Comparison of ENCODE assay signal across 8 cellular contexts in the genomic region with DNA sequence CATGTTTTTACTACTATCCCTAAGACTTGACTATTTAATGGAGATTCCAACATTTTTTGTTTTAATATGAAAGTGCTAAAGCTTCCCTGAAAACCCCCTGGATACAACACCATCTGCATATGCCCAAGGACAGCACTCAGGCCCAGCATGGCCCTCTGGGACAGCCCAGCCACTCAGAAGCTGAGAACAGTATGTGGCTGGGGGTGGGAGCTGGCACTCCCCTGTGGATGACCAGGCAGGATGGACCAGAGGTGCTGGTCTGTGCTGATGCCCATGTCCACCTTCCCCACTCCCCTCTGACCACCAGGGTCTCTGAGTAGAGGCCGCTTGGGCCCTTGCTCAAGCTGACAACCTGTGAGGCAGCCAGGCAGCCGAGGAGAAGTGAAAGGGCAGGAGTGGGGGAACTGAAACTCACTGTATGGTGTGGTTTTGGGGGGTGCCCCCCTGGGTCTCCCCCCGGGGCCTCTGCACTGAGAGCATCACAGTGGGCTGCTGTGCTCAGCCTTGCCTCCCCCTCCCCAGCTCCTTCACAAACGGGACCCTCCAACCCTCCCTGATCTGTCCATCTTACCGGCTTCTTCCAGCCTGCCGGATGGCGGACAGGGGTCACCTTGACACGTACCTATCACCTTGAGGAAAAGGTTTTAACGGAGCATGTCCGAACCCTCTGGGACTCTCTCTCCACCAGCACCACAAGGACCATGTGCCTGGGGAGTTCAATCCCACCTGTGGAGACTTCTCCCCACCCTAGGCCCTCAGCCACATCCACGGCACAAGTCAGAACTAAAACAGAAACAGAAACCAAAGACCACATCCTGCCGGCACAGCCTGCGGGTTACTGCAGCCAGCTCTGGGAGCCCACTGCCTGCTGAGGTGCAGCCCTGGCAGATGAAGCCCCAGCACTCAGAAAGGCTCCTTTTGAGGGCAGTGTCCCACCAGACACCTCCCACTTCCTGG. TPM values are rescaled to one million over a fixed set of nuclear protein-coding genes. Genes with fewer than 3 reads are reported as not detected.
DNase-seq lines count a peak whose midpoint lies in the region; ATAC-seq and TF ChIP-seq lines count a peak whose summit lies in the region.

Gene TMEM229B, minus strand, starts transcription at position 785 of the 957 bp plus-strand sequence. CDS start 14,798 bp downstream, outside the sequence.

- WGBS in gastroesophageal sphincter (ENCODE audit: low coverage in 1 of 2), 2 donors = 83% methylated on average over 8 of the region's 13 CpGs; no CpG with 5 or more reads in 1 of the 2 donors

- no peaks in the 10 kb centered on the region for H3K79me2 ChIP-seq in DND-41 (ENCODE audit: insufficient read depth, low read length)
- H3K79me2 ChIP-seq in Loucy (ENCODE audit: insufficient read depth, low read length) = peaks cover 17% of the 10 kb centered on the region

- H3K4me1 Mint-ChIP-seq in glutamatergic neuron (ENCODE audit: low read depth, unreplicated experiment) = no peaks in the 10 kb centered on the region

- peaks cover 12% of the 10 kb centered on the region for H3K36me3 Mint-ChIP-seq in glutamatergic neuron (ENCODE audit: unreplicated experiment)

- H3K4me1 ChIP-seq in DND-41 (ENCODE audit: insufficient read depth, low read length) = peaks cover 25% of the 10 kb centered on the region
- H3K4me1 ChIP-seq in Loucy (ENCODE audit: insufficient read depth, low read length, poor library complexity, severe bottlenecking) = peaks cover 38% of the 10 kb centered on the region
- H3K4me1 ChIP-seq in gastroesophageal sphincter = no peaks in the 10 kb centered on the region

- peaks cover 5% of the 10 kb centered on the region for H3K9me3 ChIP-seq in DND-41 (ENCODE audit: insufficient read depth, low read length, severe bottlenecking)
- H3K9me3 ChIP-seq in Loucy (ENCODE audit: insufficient read depth, low read depth, low read length) = no peaks in the 10 kb centered on the region
- peaks cover 0 to 9% (median 0%) of the 10 kb centered on the region in 3 donors for H3K9me3 ChIP-seq in gastroesophageal sphincter

- H3K9ac ChIP-seq in DND-41 (ENCODE audit: low read depth, low read length) = peak within 1 kb of the TSS; percentile 62
- peak within 1 kb of the TSS; percentile 96 for H3K9ac ChIP-seq in Loucy (ENCODE audit: low read depth, low read length, poor library complexity, severe bottlenecking)

- H3K27me3 Mint-ChIP-seq in glutamatergic neuron (ENCODE audit: unreplicated experiment) = peaks cover 8% of the 10 kb centered on the region

- no peaks in the 10 kb centered on the region for H3F3A ChIP-seq in Loucy (ENCODE audit: low read depth)

- H3K9me2 ChIP-seq in Loucy (replicated peaks; ENCODE audit: low read depth, low read length) = no peaks in the 10 kb centered on the region

- no peak for TF ChIP-seq POLR2A in gastroesophageal sphincter (IDR thresholded peaks at IDR 0.05)

- H2AFZ ChIP-seq in DND-41 (ENCODE audit: low read depth, low read length) (peak within 1 kb of the TSS; percentile 71), Loucy (ENCODE audit: low read length) (peak within 1 kb of the TSS; percentile 87)

- H3K9me3 Mint-ChIP-seq in glutamatergic neuron (ENCODE audit: unreplicated experiment) = peaks cover 6% of the 10 kb centered on the region

- H3K27me3 ChIP-seq in DND-41 (ENCODE audit: insufficient read depth, low read length, poor library complexity) (no peaks in the 10 kb centered on the region), Loucy (ENCODE audit: insufficient read depth, low read length, poor library complexity, severe bottlenecking) (no peaks in the 10 kb centered on the region), gastroesophageal sphincter (no peaks in the 10 kb centered on the region)

- DNase-seq in DND-41 = peak; percentile 96
- peak; percentile 19 for DNase-seq in activated CD8-positive, alpha-beta memory T cell treated with anti-CD3 and anti-CD28 coated beads, Interleukin-2, amount 50 U/mL, for 1 hour (ENCODE audit: extremely low read depth)
- DNase-seq in stimulated activated CD4-positive, alpha-beta T cell treated with anti-CD3 and anti-CD28 coated beads, Interleukin-1b, Interleukin-23, amount 100 ng/mL, for 48 hours = peak; percentile 73
- no peak for DNase-seq in glutamatergic neuron
- no peak for DNase-seq in foreskin fibroblast

- ATAC-seq in DND-41 (ENCODE audit: insufficient read depth, low read depth) (peak; percentile 97), GM21529 (IDR thresholded peaks at IDR 0.05; ENCODE audit: unreplicated experiment) (peak; percentile 95), gastroesophageal sphincter (peak; percentile 58)

- H3K4me2 ChIP-seq in DND-41 (ENCODE audit: insufficient read depth, low read length) (peak within 1 kb of the TSS; percentile 83), Loucy (ENCODE audit: low read depth, low read length, poor library complexity, severe bottlenecking) (peak within 1 kb of the TSS; percentile 89)

- TF ChIP-seq EP300 in gastroesophageal sphincter (IDR thresholded peaks at IDR 0.05) = no peak

- H3K27ac ChIP-seq in DND-41 (ENCODE audit: low read length) (peak within 1 kb of the TSS; percentile 94), gastroesophageal sphincter (peak within 1 kb of the TSS in 3 of 4 donors; percentile 29 to 55 (median 51))

- H3K36me3 ChIP-seq in DND-41 (ENCODE audit: insufficient read depth, low read length) (no peaks in the 10 kb centered on the region; the same call in 1 of the 2 replicates), Loucy (ENCODE audit: insufficient read depth, low read length) (no peaks in the 10 kb centered on the region; the same call in 1 of the 2 replicates), gastroesophageal sphincter (no peaks in the 10 kb centered on the region)

- peak within 1 kb of the TSS; percentile 12 to 62; a peak in 3 of 4 replicates for H3K4me3 ChIP-seq in DND-41 (ENCODE audit: low read depth in 1 of 2, low read length in 2 of 2)
- peak within 1 kb of the TSS; percentile 93 for H3K4me3 ChIP-seq in Loucy (ENCODE audit: low read length, poor library complexity, severe bottlenecking)
- H3K4me3 ChIP-seq in gastroesophageal sphincter = peak within 1 kb of the TSS; percentile 17 to 38
- H3K4me3 ChIP-seq in foreskin fibroblast (ENCODE audit: low read depth in 1 of 2, low read length in 2 of 2) = no peak within 1 kb of the TSS

- no peak within 1 kb of the TSS for H3K27ac Mint-ChIP-seq in glutamatergic neuron (ENCODE audit: unreplicated experiment)

- H4K20me1 ChIP-seq in DND-41 (ENCODE audit: insufficient read depth, low read length) (no peaks in the 10 kb centered on the region), Loucy (ENCODE audit: insufficient read depth, low read length, poor library complexity, severe bottlenecking) (no peaks in the 10 kb centered on the region)

- TF ChIP-seq CTCF in DND-41 (IDR thresholded peaks at IDR 0.05; ENCODE audit: borderline replicate concordance, extremely low read depth, low read length, poor library complexity, severe bottlenecking) (peak; percentile 37), Loucy (conservative IDR thresholded peaks at IDR 0.05; ENCODE audit: low read length) (no peak), gastroesophageal sphincter (IDR thresholded peaks at IDR 0.05) (no peak), glutamatergic neuron (IDR thresholded peaks at IDR 0.05; ENCODE audit: partially characterized antibody, unreplicated experiment) (no peak), foreskin fibroblast (IDR thresholded peaks at IDR 0.05; ENCODE audit: low read depth, low read length) (no peak)

- no peak within 1 kb of the TSS for H3K4me3 Mint-ChIP-seq in glutamatergic neuron (ENCODE audit: unreplicated experiment)

RNA-seq across cellular contexts. Expression of gene TMEM229B, which starts in this region (rescaled TPM):
- total RNA-seq in gastroesophageal sphincter (1 to 10 TPM in 3 of 4 donors, under 1 TPM in 1; 0.94 to 3.9 (median 2.5) TPM), glutamatergic neuron (ENCODE audit: unreplicated experiment) (7.5 TPM)

Comparison
In these comparisons a context has a peak if more than half of its experiments do, and no peak if none do; other contexts are left out.
1. DNase-seq: peak in DND-41 (single experiment), activated CD8-positive, alpha-beta memory T cell treated with anti-CD3 and anti-CD28 coated beads, Interleukin-2, amount 50 U/mL, for 1 hour (single experiment) and stimulated activated CD4-positive, alpha-beta T cell treated with anti-CD3 and anti-CD28 coated beads, Interleukin-1b, Interleukin-23, amount 100 ng/mL, for 48 hours (single experiment); none in glutamatergic neuron (single experiment) and foreskin fibroblast (0 of 2).
2. H3K4me3 ChIP-seq: peak in DND-41 (2 of 2), Loucy (single experiment) and gastroesophageal sphincter (2 of 2); none in foreskin fibroblast (0 of 2).
3. Peak in every context shown above with its lines, with median percentiles within 50 percentile points of each other: ATAC-seq.